ENCODE assay signal across 18 cellular contexts in genomic region chr2:75047189-75047812, GRCh38.
DNase-seq lines count a peak whose midpoint lies in the region; ATAC-seq and TF ChIP-seq lines count a peak whose summit lies in the region.
"Had no signal": no experiment of that assay in that cellular context is flagged by ENCODE, and none has a peak within 500 bp of the region (broad histone marks: within the 10 kb centered on the region; RNA-seq: fewer than 3 reads in every experiment).

No MANE protein-coding gene starts in this region.

- H2AK5ac ChIP-seq in IMR-90 (ENCODE audit: low read depth, low read length), result peak overlapping the region; percentile 71; the same call in 1 of the 2 replicates

- intact Hi-C loops in IMR-90 (cut with micrococcal nuclease), result no loop called here

- TF ChIP-seq POLR2A in IMR-90 (IDR thresholded peaks at IDR 0.05; ENCODE audit: low read depth, low read length), result no peak

- peak overlapping the region; percentile 67; the same call in 1 of the 2 replicates for H3K4me2 ChIP-seq in IMR-90 (ENCODE audit: low read depth, low read length)

- peak overlapping the region; percentile 81; the same call in 1 of the 2 replicates for H3K18ac ChIP-seq in IMR-90 (ENCODE audit: low read depth, low read length)

- peak overlapping the region; percentile 77; the same call in 1 of the 2 replicates for H4K5ac ChIP-seq in IMR-90 (ENCODE audit: low read depth, low read length)

- no peaks in the 10 kb centered on the region for H3K27me3 ChIP-seq in IMR-90 (ENCODE audit: control insufficient read depth, insufficient read depth, low read length)

- BruUV-seq in IMR-90 (replicated peaks; lab: Mats Ljungman, UMichigan), result no TSS peak

- no peak overlapping the region for H2AK9ac ChIP-seq in IMR-90 (replicated peaks; ENCODE audit: low read depth, low read length, poor library complexity)

- H3K27ac ChIP-seq in IMR-90 (ENCODE audit: insufficient read depth, low read length), result peak overlapping the region; percentile 61
- no peak overlapping the region for H3K27ac ChIP-seq in caudate nucleus (ENCODE audit: low read depth, low read length)
- H3K27ac ChIP-seq: C4-2B had no signal

- TF ChIP-seq CTCF in IMR-90 (conservative IDR thresholded peaks at IDR 0.05; ENCODE audit: low read depth, low read length) (no peak), astrocyte of the spinal cord (IDR thresholded peaks at IDR 0.05; ENCODE audit: low read depth, low read length) (no peak)

- no peak overlapping the region for H3K4me3 Mint-ChIP-seq in activated naive CD4-positive, alpha-beta T cell treated with anti-CD3 and anti-CD28 coated beads, Interleukin-2, amount 10 ng/mL, durations not matched to agents 7 days and 5 days
- H3K4me3 Mint-ChIP-seq: activated B cell treated with CpG ODN at 0.5 μM for 24 hours, brain, T-cell had no signal

- peak overlapping the region; percentile 90 for H2BK5ac ChIP-seq in IMR-90 (ENCODE audit: low read depth, low read length, poor library complexity, severe bottlenecking)

- no peaks in the 10 kb centered on the region for H3K4me1 Mint-ChIP-seq in activated naive CD4-positive, alpha-beta T cell treated with anti-CD3 and anti-CD28 coated beads, Interleukin-2, amount 10 ng/mL, durations not matched to agents 7 days and 5 days
- H3K4me1 Mint-ChIP-seq: activated B cell treated with CpG ODN at 0.5 μM for 24 hours, T-cell had no signal

- H4K91ac ChIP-seq in IMR-90 (ENCODE audit: insufficient read depth, low read depth, low read length), result peak overlapping the region; percentile 73

- H3K56ac ChIP-seq in IMR-90 (ENCODE audit: extremely low read depth, insufficient read depth, low read length), result peak overlapping the region; percentile 55

- H3K27ac Mint-ChIP-seq in activated naive CD4-positive, alpha-beta T cell treated with anti-CD3 and anti-CD28 coated beads, Interleukin-2, amount 10 ng/mL, durations not matched to agents 7 days and 5 days, result no peak overlapping the region
- H3K27ac Mint-ChIP-seq: activated B cell treated with CpG ODN at 0.5 μM for 24 hours, T-cell had no signal

- peak overlapping the region; percentile 50; the same call in 1 of the 2 replicates for H3K23ac ChIP-seq in IMR-90 (ENCODE audit: low read depth, low read length)

- in situ Hi-C loops in IMR-90 (cut with MboI; ENCODE audit: low sequenced_read_pairs), result no loop called here
- in situ Hi-C loops in astrocyte of the spinal cord (cut with HindIII; ENCODE audit: low sequenced_read_pairs), result no loop called here

- H2BK15ac ChIP-seq in IMR-90 (ENCODE audit: low read depth, low read length), result peak overlapping the region; percentile 77; the same call in 2 of the 3 replicates

- no peaks in the 10 kb centered on the region for H3K79me1 ChIP-seq in IMR-90 (ENCODE audit: low read depth in 1 of 2, low read length in 2 of 2)

- H3K4me1 ChIP-seq in IMR-90 (ENCODE audit: control insufficient read depth, insufficient read depth, low read length), result peaks cover 18% of the 10 kb centered on the region

- H2BK20ac ChIP-seq in IMR-90 (ENCODE audit: low read depth, low read length), result peak overlapping the region; percentile 75

- no peaks in the 10 kb centered on the region for H3K9me3 ChIP-seq in IMR-90 (ENCODE audit: control insufficient read depth, insufficient read depth, low read length)

- H3K27me3 Mint-ChIP-seq in activated naive CD4-positive, alpha-beta T cell treated with anti-CD3 and anti-CD28 coated beads, Interleukin-2, amount 10 ng/mL, durations not matched to agents 7 days and 5 days, result no peaks in the 10 kb centered on the region
- H3K27me3 Mint-ChIP-seq: activated B cell treated with CpG ODN at 0.5 μM for 24 hours, T-cell had no signal

- CTCF ChIA-PET in IMR-90 (lab: Yijun Ruan, JAX), result interaction anchor here (1.5 kb wide), 1 partner anchor 152 kb away, joined by 3 read pairs; the partner anchor contains the start of gene TACR1
- CTCF ChIA-PET in activated naive CD4-positive, alpha-beta T cell treated with anti-CD3 and anti-CD28 coated beads, Interleukin-2, amount 10 ng/mL, durations not matched to agents 7 days and 5 days (lab: Charles Lee), result interaction anchor here (1.9 kb wide), 1 partner anchor 17 kb away, joined by 4 read pairs; no protein-coding TSS in a partner anchor

- TF ChIP-seq RAD21 in IMR-90 (IDR thresholded peaks at IDR 0.05; ENCODE audit: low read length), result no peak

- POLR2A ChIA-PET in IMR-90 (lab: Charles Lee; ENCODE audit: unreplicated experiment), result no interaction called here

- peak overlapping the region; percentile 57 for H3K14ac ChIP-seq in IMR-90 (replicated peaks; ENCODE audit: low read depth, low read length)

- H4K8ac ChIP-seq in IMR-90 (ENCODE audit: low read depth in 2 of 2, low read length in 2 of 2), result peak overlapping the region; percentile 17 to 51; a peak in 3 of 4 replicates

- peak overlapping the region; percentile 19 for H2AFZ ChIP-seq in IMR-90 (replicated peaks; ENCODE audit: low read length, poor library complexity)

- peaks cover 25% of the 10 kb centered on the region for H3K9me1 ChIP-seq in IMR-90 (ENCODE audit: insufficient read depth, low read length)

- H3K4me3 ChIP-seq in IMR-90 (ENCODE audit: insufficient read depth, low read depth, low read length) (no peak overlapping the region), astrocyte of the spinal cord (ENCODE audit: low read depth, low read length) (no peak overlapping the region)
- H3K4me3 ChIP-seq: GM12878 had no signal

- WGBS in IMR-90 (ENCODE audit: extremely low coverage in 2 of 2, insufficient read length in 1 of 2), 2 experiments, result no CpG with 5 or more reads among the region's 1 CpG

- dilution Hi-C loops in IMR-90 (cut with HindIII; ENCODE audit: low sequenced_read_pairs, unreplicated experiment), result no loop called here

- DNase-seq in AG08396 (ENCODE audit: low spot score), result peak; percentile 31
- peak; percentile 79 for DNase-seq in IMR-90
- DNase-seq in astrocyte of the spinal cord (ENCODE audit: low read depth, low spot score), result peak; percentile 70
- DNase-seq in kidney glomerular epithelial cell (lab: John Stamatoyannopoulos, UW), result peak; percentile 41
- DNase-seq in HuH-7 (ENCODE audit: low spot score), result no peak
- DNase-seq in caudate nucleus (lab: John Stamatoyannopoulos, UW), result no peak
- DNase-seq in NCI-H2171 (lab: John Stamatoyannopoulos, UW), result no peak
- DNase-seq in activated naive CD4-positive, alpha-beta T cell treated with anti-CD3 and anti-CD28 coated beads, Interleukin-2, amount 10 ng/mL, durations not matched to agents 7 days and 5 days, result no peak
- DNase-seq: activated B cell treated with CpG ODN at 0.5 μM for 24 hours; activated gamma-delta T cell; effector memory CD4-positive, alpha-beta T cell; kidney; NCI-H1105; NCI-H2227 treated with DMSO at 0.1 percent for 48 hours; T-cell had no signal

- H2BK120ac ChIP-seq in IMR-90 (ENCODE audit: low read depth, low read length), result peak overlapping the region; percentile 87

- peaks cover 7% of the 10 kb centered on the region; the same call in 1 of the 2 replicates for H4K20me1 ChIP-seq in IMR-90 (ENCODE audit: insufficient read depth, low read length)

- H3K9me3 Mint-ChIP-seq in activated naive CD4-positive, alpha-beta T cell treated with anti-CD3 and anti-CD28 coated beads, Interleukin-2, amount 10 ng/mL, durations not matched to agents 7 days and 5 days, result no peaks in the 10 kb centered on the region
- H3K9me3 Mint-ChIP-seq: activated B cell treated with CpG ODN at 0.5 μM for 24 hours, T-cell had no signal

- no peaks in the 10 kb centered on the region for H3K36me3 Mint-ChIP-seq in activated naive CD4-positive, alpha-beta T cell treated with anti-CD3 and anti-CD28 coated beads, Interleukin-2, amount 10 ng/mL, durations not matched to agents 7 days and 5 days
- H3K36me3 Mint-ChIP-seq: brain had no signal

- H3K4ac ChIP-seq in IMR-90 (ENCODE audit: low read depth, low read length), result peak overlapping the region; percentile 73

- peak; percentile 82 for ATAC-seq in IMR-90 (ENCODE audit: low read depth)
- ATAC-seq: GM12878, T-cell had no signal

- H3K36me3 ChIP-seq in IMR-90 (ENCODE audit: control insufficient read depth, insufficient read depth, low read length), result no peaks in the 10 kb centered on the region

- no peak overlapping the region for H3K9ac ChIP-seq in IMR-90 (ENCODE audit: low read depth, low read length)

TF ChIP-seq in IMR-90, 13 proteins besides CTCF, POLR2A, EP300 and RAD21:
- TF ChIP-seq FOS (IDR thresholded peaks at IDR 0.05; ENCODE audit: low read depth, low read length), result peak; percentile 65; the same call in 1 of the 2 replicates
- no peak for TF ChIP-seq RCOR1 (IDR thresholded peaks at IDR 0.05; ENCODE audit: insufficient replicate concordance, low read length)
TF ChIP-seq in IMR-90: peak in this region for 1.

Comparison
In these comparisons a context has a peak if more than half of its experiments do, and no peak if none do; other contexts are left out.
1. DNase-seq: peak in AG08396 (single experiment), IMR-90 (single experiment), astrocyte of the spinal cord (single experiment) and kidney glomerular epithelial cell (single experiment); none in HuH-7 (single experiment), caudate nucleus (0 of 61), NCI-H2171 (single experiment) and activated naive CD4-positive, alpha-beta T cell treated with anti-CD3 and anti-CD28 coated beads, Interleukin-2, amount 10 ng/mL, durations not matched to agents 7 days and 5 days (single experiment).